24 cellular contexts compared by ENCODE assay signal in the genomic region with DNA sequence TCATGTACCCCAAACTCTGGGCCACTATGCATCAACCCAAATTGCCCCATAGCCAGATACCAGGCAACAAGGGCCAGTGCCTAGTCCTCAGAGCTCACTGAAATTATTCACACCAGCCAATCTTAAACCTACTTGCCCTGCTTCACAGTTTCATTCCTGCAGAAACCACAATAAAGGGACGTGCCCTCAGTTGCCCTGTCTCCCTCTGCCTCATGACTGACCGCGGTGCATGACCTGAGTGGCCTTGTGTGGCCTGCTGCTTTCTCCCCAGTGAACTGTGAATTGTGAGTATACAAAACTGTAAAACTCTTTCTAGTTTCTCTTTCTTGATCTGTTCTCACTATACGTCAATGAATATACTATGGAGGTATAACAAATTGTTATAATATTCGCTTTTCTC.
DNase-seq lines count a peak whose midpoint lies in the region; ATAC-seq and TF ChIP-seq lines count a peak whose summit lies in the region.
"Had no signal": no experiment of that assay in that cellular context is flagged by ENCODE, and none has a peak within 500 bp of the region (broad histone marks: within the 10 kb centered on the region; RNA-seq: fewer than 3 reads in every experiment).

No MANE protein-coding gene starts in this region.

- ATAC-seq in HCT116: peak; percentile 89
- ATAC-seq: Right ventricle myocardium inferior had no signal

- no peak overlapping the region for H3K4me3 ChIP-seq in HCT116 (replicated peaks in 1 of 2; ENCODE audit: low read depth in 1 of 2, low read length in 2 of 2)
- no peak overlapping the region for H3K4me3 ChIP-seq in epithelial cell of esophagus (ENCODE audit: low read length)
- H3K4me3 ChIP-seq: MG63, Peyer's patch had no signal

- H3K27ac Mint-ChIP-seq in activated CD4-positive, alpha-beta T cell treated with anti-CD3 and anti-CD28 coated beads, Interleukin-2, amount 10 ng/mL, durations not matched to agents 7 days and 5 days: no peak overlapping the region

- POLR2A ChIA-PET in HCT116 (lab: Charles Lee): no interaction called here
- POLR2A ChIA-PET in activated CD4-positive, alpha-beta T cell treated with anti-CD3 and anti-CD28 coated beads, Interleukin-2, amount 10 ng/mL, durations not matched to agents 7 days and 5 days (lab: Charles Lee): no interaction called here

- no peak for TF ChIP-seq POLR2A in HCT116 (IDR thresholded peaks at IDR 0.05; ENCODE audit: borderline replicate concordance, extremely low read depth, insufficient read depth, insufficient read length)

- RAD21 ChIA-PET in HCT116 (lab: Charles Lee; ENCODE audit: low non-redundant PET in 1 of 2, low total read pairs in 2 of 2, uncharacterized antibody in 2 of 2, unreplicated experiment in 2 of 2): no interaction called here

- H3K36me3 ChIP-seq in HCT116 (ENCODE audit: control insufficient read depth in 1 of 2, insufficient read depth in 2 of 2, low read length in 2 of 2): no peaks in the 10 kb centered on the region
- H3K36me3 ChIP-seq: MG63, Peyer's patch had no signal

- CTCF ChIA-PET in HCT116 (lab: Charles Lee): no interaction called here
- CTCF ChIA-PET in activated CD4-positive, alpha-beta T cell treated with anti-CD3 and anti-CD28 coated beads, Interleukin-2, amount 10 ng/mL, durations not matched to agents 7 days and 5 days (lab: Charles Lee): no interaction called here

- no peak overlapping the region for H2AFZ ChIP-seq in HCT116 (ENCODE audit: low read depth, low read length, poor library complexity, severe bottlenecking)

- no peak overlapping the region for H3K27ac ChIP-seq in HCT116 (ENCODE audit: low read depth, low read length)
- H3K27ac ChIP-seq: C4-2B, Peyer's patch had no signal

- no peaks in the 10 kb centered on the region for H3K36me3 Mint-ChIP-seq in activated CD4-positive, alpha-beta T cell treated with anti-CD3 and anti-CD28 coated beads, Interleukin-2, amount 10 ng/mL, durations not matched to agents 7 days and 5 days (ENCODE audit: low read depth)
- H3K36me3 Mint-ChIP-seq: CD8-positive, alpha-beta memory T cell had no signal

- DNase-seq in HCT116 (ENCODE audit: low read depth, low spot score) (peak; percentile 22), OCI-M1 (lab: John Stamatoyannopoulos, UW) (peak; percentile 27), epithelial cell of esophagus (ENCODE audit: low read depth) (peak; percentile 12), renal cortical epithelial cell (ENCODE audit: low read depth) (peak; percentile 67), nucleus accumbens (lab: John Stamatoyannopoulos, UW) (no peak), SIG-M5 treated with dmso at 0.1 percent for 504 hours (lab: John Stamatoyannopoulos, UW; ENCODE audit: unreplicated experiment) (no peak), epidermal melanocyte (ENCODE audit: insufficient read length, low spot score) (no peak)
- DNase-seq in activated CD4-positive, alpha-beta T cell treated with anti-CD3 and anti-CD28 coated beads, Interleukin-2, amount 10 ng/mL, durations not matched to agents 7 days and 5 days: no peak
- DNase-seq: Calu3; CD8-positive, alpha-beta memory T cell; DMS153; Karpas-422; MG63; NCI-H1105; NCI-H146; NCI-H2029 treated with DMSO at 0.1 percent for 48 hours; NCI-H2171; NCI-H345; NCI-H524; NCI-H774; Peyer's patch; SW 1271 had no signal

- no peaks in the 10 kb centered on the region for H4K20me1 ChIP-seq in HCT116 (ENCODE audit: insufficient read depth)

- H3K4me1 ChIP-seq in HCT116 (ENCODE audit: control insufficient read depth in 1 of 2, insufficient read depth in 2 of 2, low read length in 2 of 2): peaks cover 9% of the 10 kb centered on the region in 2 experiments; a peak in 3 of 4 replicates
- H3K4me1 ChIP-seq: Peyer's patch had no signal

- H3K4me1 Mint-ChIP-seq in activated CD4-positive, alpha-beta T cell treated with anti-CD3 and anti-CD28 coated beads, Interleukin-2, amount 10 ng/mL, durations not matched to agents 7 days and 5 days: no peaks in the 10 kb centered on the region
- H3K4me1 Mint-ChIP-seq: CD8-positive, alpha-beta memory T cell had no signal

- peak overlapping the region; percentile 22 for H3K4me2 ChIP-seq in HCT116 (ENCODE audit: low read length)

- H3K9me3 ChIP-seq in HCT116 (ENCODE audit: control insufficient read depth in 1 of 2, insufficient read depth in 1 of 2, low read depth in 1 of 2, low read length in 2 of 2): no peaks in the 10 kb centered on the region
- H3K9me3 ChIP-seq: MG63, Peyer's patch had no signal

- H3K9me3 Mint-ChIP-seq in activated CD4-positive, alpha-beta T cell treated with anti-CD3 and anti-CD28 coated beads, Interleukin-2, amount 10 ng/mL, durations not matched to agents 7 days and 5 days: peaks cover 2% of the 10 kb centered on the region

- H3K27me3 ChIP-seq in HCT116 (ENCODE audit: insufficient read depth, low read length): no peaks in the 10 kb centered on the region
- H3K27me3 ChIP-seq: MG63, Peyer's patch had no signal

- intact Hi-C loops in HCT116 (cut with micrococcal nuclease): no loop called here

- no peak for TF ChIP-seq CTCF in HCT116 (IDR thresholded peaks at IDR 0.05 in 2 of 3, conservative IDR thresholded peaks at IDR 0.05 in 1 of 3; ENCODE audit: borderline replicate concordance in 1 of 3, insufficient read depth in 1 of 3, low read depth in 2 of 3, low read length in 2 of 3)
- TF ChIP-seq CTCF in epithelial cell of esophagus (IDR thresholded peaks at IDR 0.05; ENCODE audit: insufficient read depth, low read depth, low read length, missing control alignments): no peak

- no peaks in the 10 kb centered on the region for H3K9me2 ChIP-seq in HCT116 (ENCODE audit: insufficient read depth)

- TF ChIP-seq RAD21 in HCT116 (IDR thresholded peaks at IDR 0.05; ENCODE audit: low read depth): no peak

- BruUV-seq in HCT116 (replicated peaks; lab: Mats Ljungman, UMichigan): no TSS peak

- H3K79me2 ChIP-seq in HCT116 (ENCODE audit: insufficient read depth, low read length): no peaks in the 10 kb centered on the region

- H3K27me3 Mint-ChIP-seq in activated CD4-positive, alpha-beta T cell treated with anti-CD3 and anti-CD28 coated beads, Interleukin-2, amount 10 ng/mL, durations not matched to agents 7 days and 5 days: no peaks in the 10 kb centered on the region

- H3K4me3 Mint-ChIP-seq in activated CD4-positive, alpha-beta T cell treated with anti-CD3 and anti-CD28 coated beads, Interleukin-2, amount 10 ng/mL, durations not matched to agents 7 days and 5 days: no peak overlapping the region
- H3K4me3 Mint-ChIP-seq: CD8-positive, alpha-beta memory T cell had no signal

- no peak overlapping the region for H3K9ac ChIP-seq in HCT116 (ENCODE audit: low read length)

TF ChIP-seq in HCT116, 20 proteins besides CTCF, POLR2A, EP300 and RAD21 (continues in another document):
- TF ChIP-seq TCF7L2 (IDR thresholded peaks at IDR 0.05; ENCODE audit: borderline replicate concordance, extremely low read depth, insufficient read depth, insufficient read length): peak; percentile 84
- TF ChIP-seq, protein P1, sequence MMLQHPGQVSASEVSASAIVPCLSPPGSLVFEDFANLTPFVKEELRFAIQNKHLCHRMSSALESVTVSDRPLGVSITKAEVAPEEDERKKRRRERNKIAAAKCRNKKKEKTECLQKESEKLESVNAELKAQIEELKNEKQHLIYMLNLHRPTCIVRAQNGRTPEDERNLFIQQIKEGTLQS (IDR thresholded peaks at IDR 0.05): no peak
- TF ChIP-seq FOSL1 (IDR thresholded peaks at IDR 0.05; ENCODE audit: low read depth): peak; percentile 53; the same call in 1 of the 2 replicates
- no peak for TF ChIP-seq YY1 (IDR thresholded peaks at IDR 0.05; ENCODE audit: extremely low read depth, insufficient replicate concordance, low read depth, low read length)
- TF ChIP-seq EZH2phosphoT487 (IDR thresholded peaks at IDR 0.05; ENCODE audit: borderline replicate concordance): no peak
- TF ChIP-seq SP1 (IDR thresholded peaks at IDR 0.05; ENCODE audit: low read depth): peak; percentile 37; the same call in 1 of the 2 replicates
- peak; percentile 59 for TF ChIP-seq JUND (IDR thresholded peaks at IDR 0.05)
- TF ChIP-seq ZNF274 (IDR thresholded peaks at IDR 0.05; ENCODE audit: low read depth, low read length): no peak
- no peak for TF ChIP-seq ZFX (IDR thresholded peaks at IDR 0.05)
- TF ChIP-seq SIN3A (IDR thresholded peaks at IDR 0.05; ENCODE audit: low read depth): no peak
- TF ChIP-seq, protein P2, sequence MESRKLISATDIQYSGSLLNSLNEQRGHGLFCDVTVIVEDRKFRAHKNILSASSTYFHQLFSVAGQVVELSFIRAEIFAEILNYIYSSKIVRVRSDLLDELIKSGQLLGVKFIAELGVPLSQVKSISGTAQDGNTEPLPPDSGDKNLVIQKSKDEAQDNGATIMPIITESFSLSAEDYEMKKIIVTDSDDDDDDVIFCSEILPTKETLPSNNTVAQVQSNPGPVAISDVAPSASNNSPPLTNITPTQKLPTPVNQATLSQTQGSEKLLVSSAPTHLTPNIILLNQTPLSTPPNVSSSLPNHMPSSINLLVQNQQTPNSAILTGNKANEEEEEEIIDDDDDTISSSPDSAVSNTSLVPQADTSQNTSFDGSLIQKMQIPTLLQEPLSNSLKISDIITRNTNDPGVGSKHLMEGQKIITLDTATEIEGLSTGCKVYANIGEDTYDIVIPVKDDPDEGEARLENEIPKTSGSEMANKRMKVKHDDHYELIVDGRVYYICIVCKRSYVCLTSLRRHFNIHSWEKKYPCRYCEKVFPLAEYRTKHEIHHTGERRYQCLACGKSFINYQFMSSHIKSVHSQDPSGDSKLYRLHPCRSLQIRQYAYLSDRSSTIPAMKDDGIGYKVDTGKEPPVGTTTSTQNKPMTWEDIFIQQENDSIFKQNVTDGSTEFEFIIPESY (IDR thresholded peaks at IDR 0.05; ENCODE audit: extremely low read depth, insufficient replicate concordance, low read length): no peak

Comparison
In these comparisons a context has a peak if more than half of its experiments do, and no peak if none do; other contexts are left out.
1. DNase-seq: peak in HCT116 (single experiment), OCI-M1 (single experiment), epithelial cell of esophagus (single experiment) and renal cortical epithelial cell (single experiment); none in nucleus accumbens (0 of 56), SIG-M5 treated with dmso at 0.1 percent for 504 hours (single experiment), epidermal melanocyte (single experiment) and activated CD4-positive, alpha-beta T cell treated with anti-CD3 and anti-CD28 coated beads, Interleukin-2, amount 10 ng/mL, durations not matched to agents 7 days and 5 days (single experiment).